Comparison of ENCODE assay signal across 14 cellular contexts in the genomic region with DNA sequence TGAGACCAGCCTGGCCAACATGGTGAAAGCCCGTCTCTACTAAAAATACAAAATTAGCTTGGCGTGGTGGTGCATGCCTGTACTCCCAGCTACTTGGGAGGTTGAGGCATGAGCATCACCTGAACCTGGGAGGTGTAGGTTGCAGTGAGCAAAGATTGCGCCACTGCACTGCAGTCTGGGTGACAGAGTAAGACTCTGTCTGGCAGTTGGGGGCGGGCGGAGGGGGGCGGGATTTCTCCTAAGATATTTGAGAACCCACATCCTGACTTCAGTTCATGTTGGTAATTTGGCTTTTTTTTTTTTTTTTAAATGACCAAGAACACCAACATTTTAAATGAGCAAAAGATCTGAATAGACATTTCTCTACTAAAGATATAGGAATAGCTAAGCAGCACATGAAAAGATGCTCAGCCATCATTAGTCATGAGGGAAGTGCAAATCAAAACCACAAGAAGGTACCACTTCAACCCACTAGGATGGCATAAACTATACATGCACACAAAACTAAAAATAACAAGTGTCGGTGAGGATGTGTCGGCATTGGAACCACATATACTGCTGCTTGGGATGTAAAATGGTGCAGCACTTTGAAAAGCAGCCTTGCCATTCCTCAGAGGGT.
DNase-seq lines count a peak whose midpoint lies in the region; ATAC-seq and TF ChIP-seq lines count a peak whose summit lies in the region.
"Had no signal": no experiment of that assay in that cellular context is flagged by ENCODE, and none has a peak within 500 bp of the region (broad histone marks: within the 10 kb centered on the region; RNA-seq: fewer than 3 reads in every experiment).

No MANE protein-coding gene starts in this region.

- 81% methylated on average over 6 of the region's 8 CpGs for WGBS in right lobe of liver (ENCODE audit: insufficient coverage, low coverage, low lambda C conversion rate, missing lambda C conversion rate)

- H2AFZ ChIP-seq in GM23338 = no peak overlapping the region

- no peaks in the 10 kb centered on the region for H3F3A ChIP-seq in GM23338 (replicated peaks; ENCODE audit: low read depth)

- peak overlapping the region; percentile 88 for H3K4me3 ChIP-seq in CD4-positive, CD25-positive, alpha-beta regulatory T cell (ENCODE audit: low read depth, low read length)
- H3K4me3 ChIP-seq in GM23338 (no peak overlapping the region), right lobe of liver (no peak overlapping the region)

- POLR2A ChIA-PET in activated CD4-positive, alpha-beta T cell treated with anti-CD3 and anti-CD28 coated beads, Interleukin-2, amount 10 ng/mL, durations not matched to agents 7 days and 5 days (lab: Charles Lee) = no interaction called here

- CTCF ChIA-PET in activated CD4-positive, alpha-beta T cell treated with anti-CD3 and anti-CD28 coated beads, Interleukin-2, amount 10 ng/mL, durations not matched to agents 7 days and 5 days (lab: Charles Lee) = interaction anchor here (0.7 to 1.6 kb wide), 3 partner anchors 9 to 108 kb away, joined by 3 to 5 read pairs (median 3); no protein-coding TSS in a partner anchor

- peaks cover 34% of the 10 kb centered on the region for H3K36me3 Mint-ChIP-seq in CD4-positive, CD25-positive, alpha-beta regulatory T cell
- H3K36me3 Mint-ChIP-seq in activated CD4-positive, alpha-beta T cell treated with anti-CD3 and anti-CD28 coated beads, Interleukin-2, amount 10 ng/mL, durations not matched to agents 7 days and 5 days (ENCODE audit: low read depth) = peaks cover 41% of the 10 kb centered on the region
- no peaks in the 10 kb centered on the region for H3K36me3 Mint-ChIP-seq in GM23338 (ENCODE audit: low read depth)

- no peak for TF ChIP-seq POLR2A in right lobe of liver (IDR thresholded peaks at IDR 0.05)

- no peaks in the 10 kb centered on the region for H3K9me3 ChIP-seq in CD4-positive, CD25-positive, alpha-beta regulatory T cell (ENCODE audit: control insufficient read depth in 2 of 2, low read length in 2 of 2)
- no peaks in the 10 kb centered on the region for H3K9me3 ChIP-seq in right lobe of liver

- no peaks in the 10 kb centered on the region for H3K27me3 Mint-ChIP-seq in CD4-positive, CD25-positive, alpha-beta regulatory T cell
- H3K27me3 Mint-ChIP-seq in activated CD4-positive, alpha-beta T cell treated with anti-CD3 and anti-CD28 coated beads, Interleukin-2, amount 10 ng/mL, durations not matched to agents 7 days and 5 days = no peaks in the 10 kb centered on the region
- no peaks in the 10 kb centered on the region for H3K27me3 Mint-ChIP-seq in GM23338 (ENCODE audit: insufficient read depth, low read depth, poor library complexity)

- H3K27me3 ChIP-seq in CD4-positive, CD25-positive, alpha-beta regulatory T cell (ENCODE audit: control insufficient read depth, insufficient read depth, low read length) = no peaks in the 10 kb centered on the region
- H3K27me3 ChIP-seq in GM23338 (ENCODE audit: insufficient read depth) (no peaks in the 10 kb centered on the region), right lobe of liver (no peaks in the 10 kb centered on the region)

- no peak for TF ChIP-seq CTCF in GM23338 (conservative IDR thresholded peaks at IDR 0.05; ENCODE audit: low read depth in 2 of 2)
- TF ChIP-seq CTCF in right lobe of liver (IDR thresholded peaks at IDR 0.05) = no peak

- H3K9me2 ChIP-seq in GM23338 (ENCODE audit: insufficient read depth) = no peaks in the 10 kb centered on the region

- no peaks in the 10 kb centered on the region for H3K79me2 ChIP-seq in GM23338 (replicated peaks; ENCODE audit: insufficient read depth)

- H3K4me2 ChIP-seq in GM23338 = no peak overlapping the region

- H3K27ac Mint-ChIP-seq in CD4-positive, CD25-positive, alpha-beta regulatory T cell = peak overlapping the region; percentile 63 to 97 (median 94)
- peak overlapping the region; percentile 90 for H3K27ac Mint-ChIP-seq in activated CD4-positive, alpha-beta T cell treated with anti-CD3 and anti-CD28 coated beads, Interleukin-2, amount 10 ng/mL, durations not matched to agents 7 days and 5 days
- no peak overlapping the region for H3K27ac Mint-ChIP-seq in GM23338

- peaks cover 23 to 59% (median 33%) of the 10 kb centered on the region in 4 donors for H3K4me1 Mint-ChIP-seq in CD4-positive, CD25-positive, alpha-beta regulatory T cell
- peaks cover 54% of the 10 kb centered on the region for H3K4me1 Mint-ChIP-seq in activated CD4-positive, alpha-beta T cell treated with anti-CD3 and anti-CD28 coated beads, Interleukin-2, amount 10 ng/mL, durations not matched to agents 7 days and 5 days
- peaks cover 17% of the 10 kb centered on the region for H3K4me1 Mint-ChIP-seq in GM23338

- peak overlapping the region; percentile 85 for H3K27ac ChIP-seq in CD4-positive, CD25-positive, alpha-beta regulatory T cell (ENCODE audit: insufficient read depth, low read length, poor library complexity, severe bottlenecking)
- H3K27ac ChIP-seq in GM23338 (ENCODE audit: low read depth) = no peak overlapping the region
- peak overlapping the region in 1 of 3 donors; percentile 89 for H3K27ac ChIP-seq in right lobe of liver

- DNase-seq in CD4-positive, CD25-positive, alpha-beta regulatory T cell = peak; percentile 44 to 86 (median 67)
- peak; percentile 45 for DNase-seq in activated CD4-positive, alpha-beta T cell treated with anti-CD3 and anti-CD28 coated beads, Interleukin-2, amount 10 ng/mL, durations not matched to agents 7 days and 5 days
- DNase-seq in activated naive CD4-positive, alpha-beta T cell treated with anti-CD3 and anti-CD28 coated beads, Interleukin-2, amount 50 U/mL, for 16 hours = peak; percentile 64
- peak in 2 of 3 donors; percentile 48 to 56 for DNase-seq in stimulated activated CD4-positive, alpha-beta T cell treated with anti-CD3 and anti-CD28 coated beads, Interleukin-12 subunit alpha, Interleukin-12 subunit beta, amount 100 ng/mL, for 48 hours (ENCODE audit: low read depth in 2 of 3, low spot score in 1 of 3)
- DNase-seq in GM23338 (ENCODE audit: low spot score) (no peak), anterior cingulate cortex (lab: John Stamatoyannopoulos, UW) (no peak), right lobe of liver (no peak)
- DNase-seq: ACHN, amniotic stem cell, GDM1, NCI-H2081 had no signal

- ATAC-seq in CD4-positive, CD25-positive, alpha-beta regulatory T cell (ENCODE audit: low read depth in 2 of 2) = peak; percentile 75 to 79
- ATAC-seq in GM18907 (IDR thresholded peaks at IDR 0.05; ENCODE audit: unreplicated experiment) = no peak
- no peak for ATAC-seq in GM23338
- no peak for ATAC-seq in right lobe of liver
- ATAC-seq: left lobe of liver, sciatic nerve had no signal

- peaks cover 35% of the 10 kb centered on the region for H3K4me1 ChIP-seq in CD4-positive, CD25-positive, alpha-beta regulatory T cell (ENCODE audit: control insufficient read depth, insufficient read depth, low read length, poor library complexity, severe bottlenecking)
- H3K4me1 ChIP-seq in GM23338 (ENCODE audit: insufficient read depth) (peaks cover 28% of the 10 kb centered on the region), right lobe of liver (peaks cover 0 to 17% (median 2%) of the 10 kb centered on the region in 4 donors)

- intact Hi-C loops in right lobe of liver (cut with DNase I) = no loop called here

- no peaks in the 10 kb centered on the region for H3K9me3 Mint-ChIP-seq in CD4-positive, CD25-positive, alpha-beta regulatory T cell
- no peaks in the 10 kb centered on the region for H3K9me3 Mint-ChIP-seq in activated CD4-positive, alpha-beta T cell treated with anti-CD3 and anti-CD28 coated beads, Interleukin-2, amount 10 ng/mL, durations not matched to agents 7 days and 5 days
- H3K9me3 Mint-ChIP-seq in GM23338 = no peaks in the 10 kb centered on the region

- no peaks in the 10 kb centered on the region for H4K20me1 ChIP-seq in GM23338 (replicated peaks; ENCODE audit: insufficient read depth)

- peak overlapping the region; percentile 88 to 99 (median 96) for H3K4me3 Mint-ChIP-seq in CD4-positive, CD25-positive, alpha-beta regulatory T cell
- H3K4me3 Mint-ChIP-seq in activated CD4-positive, alpha-beta T cell treated with anti-CD3 and anti-CD28 coated beads, Interleukin-2, amount 10 ng/mL, durations not matched to agents 7 days and 5 days = peak overlapping the region; percentile 84
- H3K4me3 Mint-ChIP-seq in GM23338 = no peak overlapping the region

- H3K36me3 ChIP-seq in CD4-positive, CD25-positive, alpha-beta regulatory T cell (ENCODE audit: control insufficient read depth, insufficient read depth, low read length) = peaks cover 39% of the 10 kb centered on the region
- H3K36me3 ChIP-seq in GM23338 (ENCODE audit: insufficient read depth) (no peaks in the 10 kb centered on the region), right lobe of liver (peaks cover 0 to 48% (median 5%) of the 10 kb centered on the region in 4 donors)

TF ChIP-seq in GM23338, 12 proteins besides CTCF, POLR2A, EP300 and RAD21 (continues in another document):
- no peak for TF ChIP-seq ETS1 (IDR thresholded peaks at IDR 0.05)
- no peak for TF ChIP-seq CREB1 (CRISPR knock-in tag; IDR thresholded peaks at IDR 0.05; ENCODE audit: low read depth)
- TF ChIP-seq STAT1 (IDR thresholded peaks at IDR 0.05; ENCODE audit: unreplicated experiment) = no peak

Comparison
In these comparisons a context has a peak if more than half of its experiments do, and no peak if none do; other contexts are left out.
1. ATAC-seq: peak in CD4-positive, CD25-positive, alpha-beta regulatory T cell (2 of 2); none in GM18907 (single experiment), GM23338 (single experiment) and right lobe of liver (0 of 4).
2. DNase-seq: peak in CD4-positive, CD25-positive, alpha-beta regulatory T cell (3 of 3), activated CD4-positive, alpha-beta T cell treated with anti-CD3 and anti-CD28 coated beads, Interleukin-2, amount 10 ng/mL, durations not matched to agents 7 days and 5 days (single experiment), activated naive CD4-positive, alpha-beta T cell treated with anti-CD3 and anti-CD28 coated beads, Interleukin-2, amount 50 U/mL, for 16 hours (single experiment) and stimulated activated CD4-positive, alpha-beta T cell treated with anti-CD3 and anti-CD28 coated beads, Interleukin-12 subunit alpha, Interleukin-12 subunit beta, amount 100 ng/mL, for 48 hours (2 of 3); none in GM23338 (single experiment), anterior cingulate cortex (0 of 58) and right lobe of liver (0 of 3).